In the genomic region with DNA sequence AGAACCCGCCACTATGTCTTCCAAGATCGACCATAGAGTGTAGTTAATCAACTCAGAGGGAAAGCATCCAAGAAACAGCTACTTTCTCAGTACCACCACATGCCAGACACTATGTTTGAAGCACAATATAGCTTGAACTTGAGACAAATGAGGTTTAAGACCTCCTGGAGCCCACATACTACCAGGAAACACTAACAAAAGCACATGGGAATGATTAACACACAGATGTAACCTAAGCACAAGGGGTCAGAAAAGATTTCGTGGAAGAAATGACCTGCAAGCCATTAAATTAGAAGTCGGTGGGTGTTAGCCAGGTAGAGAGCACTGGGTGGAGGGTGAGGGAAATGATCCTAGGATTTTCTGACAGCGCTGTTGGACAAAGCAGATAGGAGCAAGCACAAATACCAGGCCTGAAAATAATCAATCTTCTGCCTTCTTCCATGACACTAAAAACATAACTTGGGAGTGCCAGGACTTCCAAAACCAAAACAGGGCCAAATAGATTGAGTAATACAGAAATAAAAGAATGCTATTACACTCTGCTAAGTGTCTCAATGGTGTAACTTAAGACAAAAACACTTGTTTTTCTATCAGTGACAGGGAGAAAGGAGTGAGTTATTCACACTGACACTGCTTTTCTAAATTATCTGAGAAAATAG, we compare ENCODE assay signal across 1 cellular context.
TF ChIP-seq lines count a peak whose summit lies in the region.

No MANE protein-coding gene starts in this region.

TF ChIP-seq in GM12891, 5 proteins besides CTCF, POLR2A, EP300 and RAD21:
- TF ChIP-seq TAF1 (IDR thresholded peaks at IDR 0.05; ENCODE audit: low read depth, low read length) (no peak), POU2F2 (IDR thresholded peaks at IDR 0.05; ENCODE audit: low read depth, low read length) (no peak), SPI1 (IDR thresholded peaks at IDR 0.05; ENCODE audit: low read depth, low read length) (no peak)
